17 cellular contexts compared by ENCODE assay signal in genomic region chr19:51375504-51376221, GRCh38. TPM values are rescaled to one million over a fixed set of nuclear protein-coding genes. Genes with fewer than 3 reads are reported as not detected.
DNase-seq lines count a peak whose midpoint lies in the region; ATAC-seq and TF ChIP-seq lines count a peak whose summit lies in the region.
"Had no signal": no experiment of that assay in that cellular context is flagged by ENCODE, and none has a peak within 500 bp of the region (broad histone marks: within the 10 kb centered on the region; RNA-seq: fewer than 3 reads in every experiment).

No MANE protein-coding gene starts in this region.

- H2AFZ ChIP-seq in PC-3 (ENCODE audit: low read length) = no peak overlapping the region

- no peaks in the 10 kb centered on the region for H3K79me2 ChIP-seq in PC-3 (ENCODE audit: low read length)

- intact Hi-C loops in natural killer cell (cut with micrococcal nuclease) = no loop called here
- intact Hi-C loops in PC-3 (cut with micrococcal nuclease) = no loop called here

- H3K27ac ChIP-seq in PC-3 (ENCODE audit: low read length) = no peak overlapping the region
- H3K27ac ChIP-seq: VCaP had no signal

- peak overlapping the region; percentile 66 for H3K4me3 Mint-ChIP-seq in activated CD8-positive, alpha-beta T cell treated with anti-CD3 and anti-CD28 coated beads, Interleukin-2, amount 10 ng/mL, durations not matched to agents 7 days and 5 days
- peak overlapping the region; percentile 84 for H3K4me3 Mint-ChIP-seq in natural killer cell

- no peaks in the 10 kb centered on the region for H3K27me3 Mint-ChIP-seq in activated CD8-positive, alpha-beta T cell treated with anti-CD3 and anti-CD28 coated beads, Interleukin-2, amount 10 ng/mL, durations not matched to agents 7 days and 5 days (ENCODE audit: low read depth)
- no peaks in the 10 kb centered on the region for H3K27me3 Mint-ChIP-seq in natural killer cell (ENCODE audit: low read depth in 2 of 2)

- no peaks in the 10 kb centered on the region for H3K36me3 ChIP-seq in PC-3 (ENCODE audit: low read depth, low read length)

- peak; percentile 66 for DNase-seq in activated CD4-positive, alpha-beta T cell treated with anti-CD3 and anti-CD28 coated beads for 48 hours
- DNase-seq in activated CD4-positive, alpha-beta T cell treated with anti-CD3 and anti-CD28 coated beads, Interleukin-2, amount 50 U/mL, for 1 hour = no peak
- DNase-seq in activated CD8-positive, alpha-beta T cell treated with anti-CD3 and anti-CD28 coated beads, Interleukin-2, amount 10 ng/mL, durations not matched to agents 7 days and 5 days = peak; percentile 66
- DNase-seq in natural killer cell (peak; percentile 44), HPDE6-E6E7 (ENCODE audit: extremely low spot score) (no peak), PC-3 (no peak)
- DNase-seq: amniotic stem cell, foreskin melanocyte, NCI-H1092, NCI-H446, right cardiac atrium, RPMI8226, trophoblast cell had no signal

- H3K9ac ChIP-seq in PC-3 (ENCODE audit: low read length) = no peak overlapping the region

- H3F3A ChIP-seq in PC-3 (ENCODE audit: low read length, unreplicated experiment) = no peaks in the 10 kb centered on the region

- H3K9me3 ChIP-seq in PC-3 (ENCODE audit: low read length) = no peaks in the 10 kb centered on the region

- no peaks in the 10 kb centered on the region for H3K27me3 ChIP-seq in PC-3 (ENCODE audit: low read length)

- ATAC-seq in GM21825 (IDR thresholded peaks at IDR 0.05; ENCODE audit: unreplicated experiment) (peak; percentile 40), natural killer cell (peak in 1 of 3 donors; percentile 8), HG02588 (IDR thresholded peaks at IDR 0.05; ENCODE audit: unreplicated experiment) (no peak), PC-3 (no peak)
- ATAC-seq in activated CD8-positive, alpha-beta T cell treated with anti-CD3 and anti-CD28 coated beads, Interleukin-2, amount 10 ng/mL, durations not matched to agents 7 days and 5 days = no peak
- ATAC-seq: right cardiac atrium had no signal

- peaks cover 28% of the 10 kb centered on the region for H3K36me3 Mint-ChIP-seq in activated CD8-positive, alpha-beta T cell treated with anti-CD3 and anti-CD28 coated beads, Interleukin-2, amount 10 ng/mL, durations not matched to agents 7 days and 5 days (ENCODE audit: low read depth)
- peaks cover 9% of the 10 kb centered on the region for H3K36me3 Mint-ChIP-seq in natural killer cell

- CTCF ChIA-PET in activated CD8-positive, alpha-beta T cell treated with anti-CD3 and anti-CD28 coated beads, Interleukin-2, amount 10 ng/mL, durations not matched to agents 7 days and 5 days (lab: Charles Lee) = interaction anchor here (1.8 kb wide), 1 partner anchor 23 kb away, joined by 6 read pairs; no protein-coding TSS in a partner anchor
- CTCF ChIA-PET in PC-3 (lab: Charles Lee) = no interaction called here

- H3K27ac Mint-ChIP-seq in activated CD8-positive, alpha-beta T cell treated with anti-CD3 and anti-CD28 coated beads, Interleukin-2, amount 10 ng/mL, durations not matched to agents 7 days and 5 days = peak overlapping the region; percentile 100
- peak overlapping the region; percentile 88 to 94 for H3K27ac Mint-ChIP-seq in natural killer cell

- TF ChIP-seq CTCF in natural killer cell (IDR thresholded peaks at IDR 0.05) = no peak
- TF ChIP-seq CTCF in PC-3 (conservative IDR thresholded peaks at IDR 0.05; ENCODE audit: low read depth, low read length) = no peak

- no peaks in the 10 kb centered on the region for H4K20me1 ChIP-seq in PC-3 (ENCODE audit: low read length)

- H3K4me1 ChIP-seq in PC-3 (ENCODE audit: insufficient read depth, low read length) = peaks cover under 1% of the 10 kb centered on the region; the same call in 1 of the 2 replicates

- H3K4me1 Mint-ChIP-seq in activated CD8-positive, alpha-beta T cell treated with anti-CD3 and anti-CD28 coated beads, Interleukin-2, amount 10 ng/mL, durations not matched to agents 7 days and 5 days (ENCODE audit: low read depth) = peaks cover 74% of the 10 kb centered on the region
- H3K4me1 Mint-ChIP-seq in natural killer cell = peaks cover 61 to 73% of the 10 kb centered on the region in 2 donors

- no TSS peak for BruUV-seq in PC-3 (replicated peaks; lab: Mats Ljungman, UMichigan)

- H3K9me3 Mint-ChIP-seq in activated CD8-positive, alpha-beta T cell treated with anti-CD3 and anti-CD28 coated beads, Interleukin-2, amount 10 ng/mL, durations not matched to agents 7 days and 5 days (ENCODE audit: insufficient read depth) = no peaks in the 10 kb centered on the region
- no peaks in the 10 kb centered on the region for H3K9me3 Mint-ChIP-seq in natural killer cell

- no peak overlapping the region for H3K4me2 ChIP-seq in PC-3 (ENCODE audit: low read length)

- POLR2A ChIA-PET in activated CD8-positive, alpha-beta T cell treated with anti-CD3 and anti-CD28 coated beads, Interleukin-2, amount 10 ng/mL, durations not matched to agents 7 days and 5 days (lab: Charles Lee) = interaction anchor here (1.0 to 4.0 kb wide), 2 partner anchors 10 to 19 kb away, joined by 3 to 18 read pairs; no protein-coding TSS in a partner anchor
- POLR2A ChIA-PET in PC-3 (lab: Charles Lee; ENCODE audit: unreplicated experiment) = no interaction called here

- H3K9me2 ChIP-seq in PC-3 (replicated peaks; ENCODE audit: low read length) = no peaks in the 10 kb centered on the region

- H3K4me3 ChIP-seq in PC-3 (ENCODE audit: low read length) = no peak overlapping the region

RNA-seq across cellular contexts. Expression of gene NKG7, which starts 3.2 kb away (rescaled TPM):
- 100 to 1,000 TPM; 401 to 410 TPM for total RNA-seq in activated CD8-positive, alpha-beta T cell treated with anti-CD3 and anti-CD28 coated beads, Interleukin-2, amount 10 ng/mL, durations not matched to agents 7 days and 5 days
- total RNA-seq in natural killer cell = 1,000 to 10,000 TPM; 2,907 to 3,894 (median 3,151) TPM
- total RNA-seq in PC-3 (2014; rRNA removed) = not detected in 2 replicates
- total RNA-seq: A673 had no signal

RNA-seq across cellular contexts. Expression of gene CLDND2, which starts 6.9 kb away (rescaled TPM):
- total RNA-seq in activated CD8-positive, alpha-beta T cell treated with anti-CD3 and anti-CD28 coated beads, Interleukin-2, amount 10 ng/mL, durations not matched to agents 7 days and 5 days = 1 to 10 TPM; 8.5 to 10.0 TPM
- total RNA-seq in natural killer cell = 10 to 100 TPM; 72.8 to 83.2 (median 75.3) TPM
- 0.95 TPM in 1 of 2 replicates, not detected in the other for total RNA-seq in PC-3 (2014; rRNA removed)
- total RNA-seq: A673 had no signal

RNA-seq across cellular contexts. Expression of gene ETFB, which starts 9.5 kb away (rescaled TPM):
- 100 to 1,000 TPM; 137 to 141 TPM for total RNA-seq in activated CD8-positive, alpha-beta T cell treated with anti-CD3 and anti-CD28 coated beads, Interleukin-2, amount 10 ng/mL, durations not matched to agents 7 days and 5 days
- total RNA-seq in natural killer cell = 10 to 100 TPM; 44.9 to 60.1 (median 55.0) TPM
- 249 and 320 TPM in 2 replicates for total RNA-seq in PC-3 (2014; rRNA removed)

RNA-seq across cellular contexts. Expression of gene LIM2, which starts 12.1 kb away (rescaled TPM):
- not detected for total RNA-seq in activated CD8-positive, alpha-beta T cell treated with anti-CD3 and anti-CD28 coated beads, Interleukin-2, amount 10 ng/mL, durations not matched to agents 7 days and 5 days
- total RNA-seq in natural killer cell (10 to 100 TPM in 1 of 3 donors, 1 to 10 TPM in 2; 5.9 to 10.3 (median 8.5) TPM), PC-3 (2014; rRNA removed) (not detected in 2 replicates)
- total RNA-seq: A673, right cardiac atrium had no signal

RNA-seq across cellular contexts. Expression of gene C19orf84, which starts 14.7 kb away (rescaled TPM):
- total RNA-seq in activated CD8-positive, alpha-beta T cell treated with anti-CD3 and anti-CD28 coated beads, Interleukin-2, amount 10 ng/mL, durations not matched to agents 7 days and 5 days = not detected
- 1 to 10 TPM; 1.4 to 3.6 (median 1.7) TPM for total RNA-seq in natural killer cell
- total RNA-seq in PC-3 (2014; rRNA removed) = not detected in 2 replicates
- total RNA-seq: A673, right cardiac atrium had no signal

Comparison
In these comparisons a context has a peak if more than half of its experiments do, and no peak if none do; other contexts are left out.
1. DNase-seq: peak in activated CD4-positive, alpha-beta T cell treated with anti-CD3 and anti-CD28 coated beads for 48 hours (single experiment), activated CD8-positive, alpha-beta T cell treated with anti-CD3 and anti-CD28 coated beads, Interleukin-2, amount 10 ng/mL, durations not matched to agents 7 days and 5 days (single experiment) and natural killer cell (single experiment); none in activated CD4-positive, alpha-beta T cell treated with anti-CD3 and anti-CD28 coated beads, Interleukin-2, amount 50 U/mL, for 1 hour (single experiment), HPDE6-E6E7 (single experiment) and PC-3 (single experiment).
2. RNA of gene NKG7, which starts 3.2 kb away (total RNA-seq): 2,907 to 3,894 TPM in natural killer cell and 401 to 410 TPM in activated CD8-positive, alpha-beta T cell treated with anti-CD3 and anti-CD28 coated beads, Interleukin-2, amount 10 ng/mL, durations not matched to agents 7 days and 5 days; not detected in PC-3; every median in the first group is over 100 times any median in the second.
3. RNA of gene CLDND2, which starts 6.9 kb away (total RNA-seq): 72.8 to 83.2 TPM in natural killer cell; 8.5 to 10.0 TPM in activated CD8-positive, alpha-beta T cell treated with anti-CD3 and anti-CD28 coated beads, Interleukin-2, amount 10 ng/mL, durations not matched to agents 7 days and 5 days and 0.95 TPM in PC-3; every median in the first group is over 4 times any median in the second.